9 cellular contexts compared by ENCODE assay signal in genomic region chr12:19382111-19382526, GRCh38. TPM values are rescaled to one million over a fixed set of nuclear protein-coding genes. Genes with fewer than 3 reads are reported as not detected.
DNase-seq lines count a peak whose midpoint lies in the region; ATAC-seq, FAIRE-seq and TF ChIP-seq lines count a peak whose summit lies in the region.
"Had no signal": no experiment of that assay in that cellular context is flagged by ENCODE, and none has a peak within 500 bp of the region (broad histone marks: within the 10 kb centered on the region; RNA-seq: fewer than 3 reads in every experiment).

No MANE protein-coding gene starts in this region.

- H2BK120ac ChIP-seq in H1 (replicated peaks; ENCODE audit: low read depth, low read length), result no peak overlapping the region

- H3K9me2 ChIP-seq in SK-N-SH, result no peaks in the 10 kb centered on the region

- H4K5ac ChIP-seq in H1 (ENCODE audit: insufficient read length, low read depth, low read length), result no peak overlapping the region

- no peak overlapping the region for H2BK20ac ChIP-seq in H1 (ENCODE audit: low read length)

- peak overlapping the region; percentile 34; the same call in 1 of the 2 replicates for H3K4me2 ChIP-seq in SK-N-SH
- H3K4me2 ChIP-seq in H1 (ENCODE audit: insufficient read depth in 1 of 2, low read depth in 2 of 2, low read length in 2 of 2), result no peak overlapping the region

- no peaks in the 10 kb centered on the region for H3K9me3 ChIP-seq in heart left ventricle
- H3K9me3 ChIP-seq in SK-N-SH, result no peaks in the 10 kb centered on the region
- no peaks in the 10 kb centered on the region; a peak in 1 of 4 replicates for H3K9me3 ChIP-seq in H1 (ENCODE audit: insufficient read depth in 2 of 2, low read depth in 1 of 2, low read length in 1 of 2)
- H3K9me3 ChIP-seq in uterus, result no peaks in the 10 kb centered on the region
- no peaks in the 10 kb centered on the region for H3K9me3 ChIP-seq in effector memory CD4-positive, alpha-beta T cell (ENCODE audit: control insufficient read depth, low read length)

- no peaks in the 10 kb centered on the region for H3K27me3 ChIP-seq in heart left ventricle
- no peaks in the 10 kb centered on the region for H3K27me3 ChIP-seq in SK-N-SH (ENCODE audit: insufficient read depth)
- no peaks in the 10 kb centered on the region for H3K27me3 ChIP-seq in H1 (replicated peaks in 1 of 4; ENCODE audit: control insufficient read depth in 3 of 4, extremely low read depth in 1 of 4, insufficient read depth in 3 of 4, low read length in 3 of 4)
- no peaks in the 10 kb centered on the region for H3K27me3 ChIP-seq in uterus
- no peaks in the 10 kb centered on the region for H3K27me3 ChIP-seq in effector memory CD4-positive, alpha-beta T cell (replicated peaks; ENCODE audit: control insufficient read depth, insufficient read depth, low read length, poor library complexity, severe bottlenecking)
- H3K27me3 ChIP-seq: cardiac muscle cell had no signal

- TF ChIP-seq POLR2A in heart left ventricle (IDR thresholded peaks at IDR 0.05), result no peak
- TF ChIP-seq POLR2A in H1 (IDR thresholded peaks at IDR 0.05; ENCODE audit: control extremely low read depth in 1 of 2, low read depth in 2 of 2, low read length in 2 of 2), result peak in 1 of 2 experiments; percentile 35; a peak in 2 of 3 replicates
- TF ChIP-seq POLR2A in uterus (IDR thresholded peaks at IDR 0.05), result no peak

- no peaks in the 10 kb centered on the region for H3K23me2 ChIP-seq in H1 (ENCODE audit: low read depth, low read length)

- no peak overlapping the region for H4K8ac ChIP-seq in H1 (ENCODE audit: extremely low read depth, insufficient read depth, low read length)

- DNase-seq in heart left ventricle (peak in 1 of 5 donors; percentile 42), Right ventricle myocardium superior (no peak), SK-N-SH (no peak), H1 (ENCODE audit: low read depth in 1 of 2, low spot score in 2 of 2) (peak in 1 of 2 experiments; percentile 13), uterus (no peak)
- DNase-seq in stimulated activated CD4-positive, alpha-beta T cell treated with anti-CD3 and anti-CD28 coated beads, Interleukin-12 subunit alpha, Interleukin-12 subunit beta, amount 100 ng/mL, for 48 hours (ENCODE audit: low read depth in 2 of 3, low spot score in 1 of 3), result peak; percentile 26 to 44 (median 37)
- DNase-seq in effector memory CD4-positive, alpha-beta T cell, result no peak

- intact Hi-C loops in heart left ventricle (cut with DNase I), result no loop called here
- intact Hi-C loops in Right ventricle myocardium superior (cut with DNase I), result no loop called here
- intact Hi-C loops in uterus (cut with DNase I; ENCODE audit: low total_unique reads), result no loop called here

- H3F3A ChIP-seq in SK-N-SH (replicated peaks; ENCODE audit: insufficient read depth), result peaks cover 10% of the 10 kb centered on the region

- FAIRE-seq in H1 (lab: Jason Lieb, UNC), result peak; percentile 66

- H3K4ac ChIP-seq in H1 (replicated peaks; ENCODE audit: insufficient read length, low read depth, low read length), result no peak overlapping the region

- POLR2A ChIA-PET in SK-N-SH (lab: Yijun Ruan, JAX), result no interaction called here
- POLR2A ChIA-PET in H1 (lab: Charles Lee; ENCODE audit: partially characterized antibody), result interaction anchor here (1.0 kb wide), 1 partner anchor 164 kb away, joined by 7 read pairs; no protein-coding TSS in a partner anchor

- no peak overlapping the region for H2AFZ ChIP-seq in SK-N-SH (ENCODE audit: low read depth)
- H2AFZ ChIP-seq in H1 (ENCODE audit: low read length), result no peak overlapping the region

- no peak overlapping the region for H2AK5ac ChIP-seq in H1 (ENCODE audit: low read depth, low read length)

- TF ChIP-seq EP300 in SK-N-SH (IDR thresholded peaks at IDR 0.05; ENCODE audit: borderline replicate concordance in 1 of 2, low read depth in 1 of 2, low read length in 1 of 2) (no peak), H1 (IDR thresholded peaks at IDR 0.05; ENCODE audit: borderline replicate concordance in 1 of 2, low read depth in 2 of 2, low read length in 2 of 2) (no peak)

- H4K91ac ChIP-seq in H1 (replicated peaks; ENCODE audit: insufficient read length, low read length), result no peak overlapping the region

- H3K4me1 ChIP-seq in heart left ventricle, result no peaks in the 10 kb centered on the region
- H3K4me1 ChIP-seq in SK-N-SH (ENCODE audit: control insufficient read depth in 1 of 2, insufficient read depth in 2 of 2, low read depth in 1 of 2, low read length in 1 of 2), result peaks cover 0 to 9% of the 10 kb centered on the region in 2 experiments; a peak in 2 of 4 replicates
- peaks cover 1 to 8% (median 3%) of the 10 kb centered on the region in 4 experiments; a peak in 4 of 7 replicates for H3K4me1 ChIP-seq in H1 (replicated peaks in 1 of 4; ENCODE audit: control insufficient read depth in 3 of 4, insufficient read depth in 4 of 4, low read length in 3 of 4)
- no peaks in the 10 kb centered on the region for H3K4me1 ChIP-seq in uterus
- H3K4me1 ChIP-seq in effector memory CD4-positive, alpha-beta T cell (ENCODE audit: control insufficient read depth, insufficient read depth, low read length, poor library complexity, severe bottlenecking), result no peaks in the 10 kb centered on the region

- no peaks in the 10 kb centered on the region for H3K79me2 ChIP-seq in SK-N-SH (ENCODE audit: insufficient read depth)
- H3K79me2 ChIP-seq in H1 (ENCODE audit: control insufficient read depth in 1 of 2, insufficient read depth in 2 of 2, low read length in 2 of 2), result no peaks in the 10 kb centered on the region

- H3K36me3 ChIP-seq in heart left ventricle (peaks cover 0 to 24% (median 12%) of the 10 kb centered on the region in 9 donors), SK-N-SH (replicated peaks in 1 of 2; ENCODE audit: control insufficient read depth in 1 of 2, insufficient read depth in 2 of 2, low read length in 1 of 2) (peaks cover 0 to 12% of the 10 kb centered on the region in 2 experiments), H1 (ENCODE audit: control insufficient read depth in 2 of 4, insufficient read depth in 4 of 4, low read length in 3 of 4) (peaks cover 0 to 12% (median under 1%) of the 10 kb centered on the region in 4 experiments; a peak in 2 of 8 replicates), uterus (no peaks in the 10 kb centered on the region)
- H3K36me3 ChIP-seq in effector memory CD4-positive, alpha-beta T cell (ENCODE audit: control insufficient read depth, insufficient read depth, low read length), result no peaks in the 10 kb centered on the region

- CTCF ChIA-PET in SK-N-SH (lab: Yijun Ruan, JAX), result no interaction called here
- CTCF ChIA-PET in H1 (lab: Charles Lee; ENCODE audit: partially characterized antibody), result interaction anchor here (0.6 to 1.8 kb wide), 4 partner anchors 8 to 47 kb away, joined by 3 to 4 read pairs (median 3); no protein-coding TSS in a partner anchor

- H3K9ac ChIP-seq in SK-N-SH (no peak overlapping the region; the same call in 1 of the 2 replicates), H1 (replicated peaks in 1 of 4; ENCODE audit: extremely low read depth in 1 of 4, low read depth in 3 of 4, low read length in 3 of 4) (no peak overlapping the region)

- TF ChIP-seq CTCF in heart left ventricle (IDR thresholded peaks at IDR 0.05) (no peak), SK-N-SH (IDR thresholded peaks at IDR 0.05) (no peak), H1 (IDR thresholded peaks at IDR 0.05; ENCODE audit: control extremely low read depth in 1 of 3, insufficient read depth in 1 of 3, low read depth in 1 of 3, low read length in 3 of 3) (no peak), uterus (IDR thresholded peaks at IDR 0.05) (no peak)

- no peaks in the 10 kb centered on the region for H3K79me1 ChIP-seq in H1 (ENCODE audit: low read depth, low read length)

- H3K18ac ChIP-seq in H1 (ENCODE audit: extremely low read depth, low read length), result no peak overlapping the region

- no peak overlapping the region for H3K14ac ChIP-seq in H1 (ENCODE audit: insufficient read length)

- H3K27ac ChIP-seq in heart left ventricle (no peak overlapping the region), SK-N-SH (ENCODE audit: low read depth in 2 of 2, low read length in 1 of 2) (peak overlapping the region; percentile 31 to 77; a peak in 3 of 4 replicates), H1 (ENCODE audit: low read depth, low read length) (peak overlapping the region; percentile 46; the same call in 1 of the 2 replicates), uterus (no peak overlapping the region)
- no peak overlapping the region for H3K27ac ChIP-seq in effector memory CD4-positive, alpha-beta T cell (ENCODE audit: insufficient read depth, low read length, poor library complexity, severe bottlenecking)

- no peak overlapping the region for H3K4me3 ChIP-seq in heart left ventricle
- no peak overlapping the region for H3K4me3 ChIP-seq in SK-N-SH (ENCODE audit: low read depth in 2 of 2, low read length in 1 of 2)
- no peak overlapping the region for H3K4me3 ChIP-seq in H1 (ENCODE audit: extremely low read depth in 1 of 4, insufficient read depth in 2 of 4, low read depth in 3 of 4, low read length in 4 of 4)
- H3K4me3 ChIP-seq in uterus, result no peak overlapping the region
- no peak overlapping the region for H3K4me3 ChIP-seq in effector memory CD4-positive, alpha-beta T cell (ENCODE audit: insufficient read depth, low read depth, low read length, poor library complexity, severe bottlenecking)
- H3K4me3 ChIP-seq: cardiac muscle cell had no signal

- H2BK15ac ChIP-seq in H1 (ENCODE audit: low read length), result no peak overlapping the region

- TF ChIP-seq RAD21 in SK-N-SH (IDR thresholded peaks at IDR 0.05; ENCODE audit: low read length) (no peak), H1 (IDR thresholded peaks at IDR 0.05 in 1 of 2, conservative IDR thresholded peaks at IDR 0.05 in 1 of 2; ENCODE audit: low read depth in 2 of 2, low read length in 2 of 2) (peak in 1 of 2 experiments; percentile 10; a peak in 1 of 4 replicates)

- H3K23ac ChIP-seq in H1 (ENCODE audit: insufficient read length), result no peak overlapping the region

- peak in 3 of 4 donors; percentile 22 to 69 (median 33) for ATAC-seq in heart left ventricle
- ATAC-seq in Right ventricle myocardium superior (ENCODE audit: poor library complexity), result no peak
- peak; percentile 83 for ATAC-seq in HG02943 (IDR thresholded peaks at IDR 0.05; ENCODE audit: low read depth, unreplicated experiment)

- WGBS in heart left ventricle, 4 donors, result 55 to 63% (median 58%) methylated on average over 4 of the region's 4 CpGs
- WGBS in SK-N-SH (ENCODE audit: low lambda C conversion rate), result 9% methylated on average over 4 of the region's 4 CpGs
- 65% methylated on average over 4 of the region's 4 CpGs; no CpG with 5 or more reads in 1 of the 2 experiments for WGBS in H1 (ENCODE audit: extremely low coverage in 1 of 2, insufficient coverage in 1 of 2, insufficient read length in 1 of 2, insufficient replicate concordance in 2 of 2, low coverage in 1 of 2, low lambda C conversion rate in 2 of 2, missing lambda C conversion rate in 1 of 2), 2 experiments

- no peak overlapping the region for H3K56ac ChIP-seq in H1 (replicated peaks; ENCODE audit: insufficient read length, low read depth, low read length)

- H2BK12ac ChIP-seq in H1 (ENCODE audit: low read depth, low read length), result no peak overlapping the region

- no peak overlapping the region for H2BK5ac ChIP-seq in H1 (ENCODE audit: low read depth, low read length)

- H4K20me1 ChIP-seq in SK-N-SH (ENCODE audit: insufficient read depth) (no peaks in the 10 kb centered on the region), H1 (replicated peaks in 1 of 2; ENCODE audit: control insufficient read depth in 1 of 2, insufficient read depth in 2 of 2, low read length in 2 of 2) (no peaks in the 10 kb centered on the region)

RNA-seq across cellular contexts. Expression of gene AEBP2, which starts 57.2 kb away (rescaled TPM):
- total RNA-seq in heart left ventricle (10 to 100 TPM; 13.1 to 36.5 (median 24.7) TPM), Right ventricle myocardium superior (27.5 TPM), uterus (10 to 100 TPM; 16.7 to 95.8 (median 69.1) TPM)
- polyA plus RNA-seq in heart left ventricle (10 to 100 TPM in 1 of 2 donors, 1 to 10 TPM in 1; 7.6 to 11.7 TPM), SK-N-SH (2012; rRNA removed) (10.4 and 17.2 TPM in 2 replicates), H1 (2011; rRNA removed) (10.6 and 13.6 TPM in 2 replicates)
- polyA plus RNA-seq in SK-N-SH (2012; cell fraction: cytosol; rRNA removed), result 21.0 and 23.2 TPM in 2 replicates
- polyA plus RNA-seq in SK-N-SH (2012; cell fraction: nucleus; rRNA removed), result 7.9 and 12.2 TPM in 2 replicates
- total RNA-seq in H1 (2021; fragmentation: NEBNext Ultra II Directional; extraction: Animal tissue kit (Norgen Biotek cat#: 25700)), result 56.9 and 61.4 TPM in 2 replicates
- 16.7 TPM for polyA plus RNA-seq in H1 (2011; cell fraction: cytosol; rRNA removed)
- polyA plus RNA-seq in H1 (2011; cell fraction: nucleus; rRNA removed), result 8.0 TPM
- polyA plus RNA-seq in H1 (2012, experiment 1 of 2), result 33.6 to 56.8 TPM (median 46.3 TPM) in 4 replicates
- polyA plus RNA-seq in H1 (2012, experiment 2 of 2), result 4.7 TPM
- 41.4 TPM for polyA plus RNA-seq in H1 (2013, experiment 1 of 2)
- polyA plus RNA-seq in H1 (2013, experiment 2 of 2), result 43.0 TPM
- 29.2 and 29.5 TPM in 2 replicates for polyA minus RNA-seq in H1 (2011; rRNA and poly(A)+ RNA removed)
- 26.0 TPM for polyA minus RNA-seq in H1 (2011; cell fraction: cytosol; rRNA and poly(A)+ RNA removed)
- polyA minus RNA-seq in H1 (2011; cell fraction: nucleus; rRNA and poly(A)+ RNA removed), result 33.3 TPM

Comparison
In these comparisons a context has a peak if more than half of its experiments do, and no peak if none do; other contexts are left out.
1. DNase-seq: peak in stimulated activated CD4-positive, alpha-beta T cell treated with anti-CD3 and anti-CD28 coated beads, Interleukin-12 subunit alpha, Interleukin-12 subunit beta, amount 100 ng/mL, for 48 hours (3 of 3); none in Right ventricle myocardium superior (single experiment), SK-N-SH (single experiment), uterus (0 of 2) and effector memory CD4-positive, alpha-beta T cell (0 of 3).
2. H3K27ac ChIP-seq: peak in SK-N-SH (2 of 2) and H1 (single experiment); none in heart left ventricle (0 of 12), uterus (0 of 2) and effector memory CD4-positive, alpha-beta T cell (single experiment).